In the genomic region with DNA sequence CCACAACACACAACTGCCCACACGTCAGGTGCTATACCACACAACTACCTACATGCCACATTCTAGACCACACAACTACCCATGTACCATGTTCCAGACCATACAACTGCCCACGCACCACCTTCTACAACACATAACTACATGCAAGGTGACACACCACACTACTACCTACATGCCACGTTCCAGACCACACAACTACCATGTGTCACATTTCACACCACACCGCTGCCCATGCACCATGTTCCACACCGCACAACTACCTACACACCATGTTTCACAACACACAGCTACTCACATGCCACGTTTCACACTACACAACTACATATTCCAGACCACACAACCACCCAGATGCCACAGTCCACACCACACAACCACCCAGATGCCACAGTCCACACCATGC, we compare ENCODE assay signal across 17 cellular contexts. TPM values are rescaled to one million over a fixed set of nuclear protein-coding genes. Genes with fewer than 3 reads are reported as not detected.
"Had no signal": no experiment of that assay in that cellular context is flagged by ENCODE, and none has a peak within 500 bp of the region (broad histone marks: within the 10 kb centered on the region; RNA-seq: fewer than 3 reads in every experiment).

No MANE protein-coding gene starts in this region.

- H3K4me3 Mint-ChIP-seq: activated CD4-positive, alpha-beta memory T cell treated with anti-CD3 and anti-CD28 coated beads for 36 hours; activated CD4-positive, alpha-beta T cell treated with anti-CD3 and anti-CD28 coated beads for 36 hours; activated naive CD4-positive, alpha-beta T cell treated with anti-CD3 and anti-CD28 coated beads, Interleukin-2, amount 10 ng/mL, durations not matched to agents 7 days and 5 days; endodermal cell; mesothelial cell of epicardium; nephron progenitor cell had no signal

- H3K9me3 ChIP-seq: lower lobe of right lung, prostate gland, thoracic aorta, upper lobe of right lung had no signal

- ATAC-seq: activated CD4-positive, alpha-beta T cell treated with anti-CD3 and anti-CD28 coated beads for 36 hours; foreskin keratinocyte; lower lobe of right lung; right cardiac atrium; upper lobe of right lung had no signal

- H3K27me3 Mint-ChIP-seq: activated CD4-positive, alpha-beta T cell treated with anti-CD3 and anti-CD28 coated beads for 36 hours; activated naive CD4-positive, alpha-beta T cell treated with anti-CD3 and anti-CD28 coated beads, Interleukin-2, amount 10 ng/mL, durations not matched to agents 7 days and 5 days had no signal

- H3K27me3 ChIP-seq: foreskin keratinocyte, upper lobe of right lung had no signal

- DNase-seq: activated CD4-positive, alpha-beta memory T cell treated with anti-CD3 and anti-CD28 coated beads for 36 hours; activated CD4-positive, alpha-beta T cell treated with anti-CD3 and anti-CD28 coated beads for 36 hours; activated naive CD4-positive, alpha-beta T cell treated with anti-CD3 and anti-CD28 coated beads, Interleukin-2, amount 10 ng/mL, durations not matched to agents 7 days and 5 days; activated T-cell treated with anti-CD3 and anti-CD28 coated beads, Interleukin-2, amount 50 U/mL, for 1 hour; endodermal cell; hippocampal formation; lower lobe of right lung; nephron progenitor cell; right cardiac atrium; upper lobe of right lung had no signal

- H3K27ac Mint-ChIP-seq: activated CD4-positive, alpha-beta memory T cell treated with anti-CD3 and anti-CD28 coated beads for 36 hours; activated CD4-positive, alpha-beta T cell treated with anti-CD3 and anti-CD28 coated beads for 36 hours; activated naive CD4-positive, alpha-beta T cell treated with anti-CD3 and anti-CD28 coated beads, Interleukin-2, amount 10 ng/mL, durations not matched to agents 7 days and 5 days; activated T-helper 2 cell treated with anti-CD3 and anti-CD28 coated beads, Interferon-gamma antibody, Interleukin-2, Interleukin-4, amounts not matched to agents 10 μg/mL and 5 μg/mL and 100 μg/mL, durations not matched to agents 14 hours and 24 hours and 36 hours; endodermal cell; mesothelial cell of epicardium had no signal

- H3K36me3 ChIP-seq: lower lobe of right lung, prostate gland, upper lobe of right lung had no signal

- H3K36me3 Mint-ChIP-seq: activated CD4-positive, alpha-beta memory T cell treated with anti-CD3 and anti-CD28 coated beads for 36 hours had no signal

- H3K4me1 Mint-ChIP-seq: activated CD4-positive, alpha-beta T cell treated with anti-CD3 and anti-CD28 coated beads for 36 hours; activated naive CD4-positive, alpha-beta T cell treated with anti-CD3 and anti-CD28 coated beads, Interleukin-2, amount 10 ng/mL, durations not matched to agents 7 days and 5 days; endodermal cell had no signal

- H3K4me1 ChIP-seq: foreskin keratinocyte, lower lobe of right lung, prostate gland, upper lobe of right lung had no signal

- H3K4me3 ChIP-seq: lower lobe of right lung, prostate gland, skin epidermis, thoracic aorta, upper lobe of right lung had no signal

- H3K27ac ChIP-seq: foreskin keratinocyte, lower lobe of right lung, prostate gland, skin epidermis, thoracic aorta, upper lobe of right lung had no signal

RNA-seq across cellular contexts. Expression of gene THBS2, which starts 19.8 kb away (rescaled TPM):
- total RNA-seq: activated CD4-positive, alpha-beta memory T cell treated with anti-CD3 and anti-CD28 coated beads for 36 hours; activated CD4-positive, alpha-beta T cell treated with anti-CD3 and anti-CD28 coated beads for 36 hours; activated T-helper 2 cell treated with anti-CD3 and anti-CD28 coated beads, Interferon-gamma antibody, Interleukin-2, Interleukin-4, amounts not matched to agents 10 μg/mL and 5 μg/mL and 100 μg/mL, durations not matched to agents 14 hours and 24 hours and 36 hours; T-helper 2 cell treated with Interferon-gamma antibody and Interleukin-4, amounts not matched to agents 100 ng/mL and 5 ng/mL, for 36 hours had no signal
